1 cellular context compared by ENCODE assay signal in genomic region chr19:20244356-20244755, GRCh38.
TF ChIP-seq lines count a peak whose summit lies in the region.

No MANE protein-coding gene starts in this region.

TF ChIP-seq in WTC11, 78 proteins besides CTCF, POLR2A, EP300 and RAD21 (continued from another document):
- TF ChIP-seq AFF4 (CRISPR knock-in tag; IDR thresholded peaks at IDR 0.05; ENCODE audit: borderline replicate concordance) (no peak), CREM (CRISPR knock-in tag; IDR thresholded peaks at IDR 0.05) (no peak), ZNF396 (CRISPR knock-in tag; IDR thresholded peaks at IDR 0.05; ENCODE audit: borderline replicate concordance) (no peak), USF2 (CRISPR knock-in tag; IDR thresholded peaks at IDR 0.05) (no peak), NFATC4 (CRISPR knock-in tag; IDR thresholded peaks at IDR 0.05) (no peak), ZNF232 (CRISPR knock-in tag; IDR thresholded peaks at IDR 0.05) (no peak), FOXJ3 (CRISPR knock-in tag; IDR thresholded peaks at IDR 0.05; ENCODE audit: borderline replicate concordance) (no peak), SP1 (CRISPR knock-in tag; conservative IDR thresholded peaks at IDR 0.05) (no peak), CBFB (CRISPR knock-in tag; IDR thresholded peaks at IDR 0.05; ENCODE audit: low read depth) (no peak), MYBL2 (CRISPR knock-in tag; IDR thresholded peaks at IDR 0.05) (no peak)
- TF ChIP-seq, protein P1, sequence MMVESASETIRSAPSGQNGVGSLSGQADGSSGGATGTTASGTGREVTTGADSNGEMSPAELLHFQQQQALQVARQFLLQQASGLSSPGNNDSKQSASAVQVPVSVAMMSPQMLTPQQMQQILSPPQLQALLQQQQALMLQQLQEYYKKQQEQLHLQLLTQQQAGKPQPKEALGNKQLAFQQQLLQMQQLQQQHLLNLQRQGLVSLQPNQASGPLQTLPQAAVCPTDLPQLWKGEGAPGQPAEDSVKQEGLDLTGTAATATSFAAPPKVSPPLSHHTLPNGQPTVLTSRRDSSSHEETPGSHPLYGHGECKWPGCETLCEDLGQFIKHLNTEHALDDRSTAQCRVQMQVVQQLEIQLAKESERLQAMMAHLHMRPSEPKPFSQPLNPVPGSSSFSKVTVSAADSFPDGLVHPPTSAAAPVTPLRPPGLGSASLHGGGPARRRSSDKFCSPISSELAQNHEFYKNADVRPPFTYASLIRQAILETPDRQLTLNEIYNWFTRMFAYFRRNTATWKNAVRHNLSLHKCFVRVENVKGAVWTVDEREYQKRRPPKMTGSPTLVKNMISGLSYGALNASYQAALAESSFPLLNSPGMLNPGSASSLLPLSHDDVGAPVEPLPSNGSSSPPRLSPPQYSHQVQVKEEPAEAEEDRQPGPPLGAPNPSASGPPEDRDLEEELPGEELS (CRISPR knock-in tag; IDR thresholded peaks at IDR 0.05), result no peak
